In genomic region chr2:24009680-24010476, GRCh38 we compare ENCODE assay signal across 10 cellular contexts. TPM values are rescaled to one million over a fixed set of nuclear protein-coding genes. Genes with fewer than 3 reads are reported as not detected.
DNase-seq lines count a peak whose midpoint lies in the region; ATAC-seq and TF ChIP-seq lines count a peak whose summit lies in the region.
"Had no signal": no experiment of that assay in that cellular context is flagged by ENCODE, and none has a peak within 500 bp of the region (broad histone marks: within the 10 kb centered on the region; RNA-seq: fewer than 3 reads in every experiment).

Gene MFSD2B (plus strand): TSS chr2:24010085. CDS start chr2:24010097, 12 bp downstream.

- H3K9me3 Mint-ChIP-seq in chondrocyte (ENCODE audit: low read depth): no peaks in the 10 kb centered on the region

- peak within 1 kb of the TSS; percentile 44 for H3K4me3 Mint-ChIP-seq in chondrocyte (ENCODE audit: unreplicated experiment)

- H3K27ac ChIP-seq in subcutaneous abdominal adipose tissue (ENCODE audit: low read depth, low read length): no peak within 1 kb of the TSS
- H3K27ac ChIP-seq: 22Rv1 had no signal

- DNase-seq in DMS 273 (lab: John Stamatoyannopoulos, UW; ENCODE audit: unreplicated experiment) (peak; percentile 34), DMS 273 treated with DMSO at 0.1 percent for 48 hours (lab: John Stamatoyannopoulos, UW) (no peak), chondrocyte (ENCODE audit: low spot score) (no peak), left kidney (ENCODE audit: low read depth, low spot score) (peak; percentile 50), GF-D8 (lab: John Stamatoyannopoulos, UW) (no peak)
- no peak for DNase-seq in activated CD8-positive, alpha-beta memory T cell treated with anti-CD3 and anti-CD28 coated beads, Interleukin-2, amount 50 U/mL, for 48 hours
- DNase-seq: T-helper 1 cell had no signal

- H3K27me3 Mint-ChIP-seq in chondrocyte (ENCODE audit: low read depth): peaks cover 6% of the 10 kb centered on the region

- no peak for TF ChIP-seq CTCF in chondrocyte (IDR thresholded peaks at IDR 0.05)

- H3K27ac Mint-ChIP-seq in chondrocyte (ENCODE audit: unreplicated experiment): no peak within 1 kb of the TSS

- peak within 1 kb of the TSS; percentile 13 to 59 (median 42) for H3K4me3 ChIP-seq in subcutaneous abdominal adipose tissue (ENCODE audit: low read depth in 1 of 5, low read length in 5 of 5)

- no peaks in the 10 kb centered on the region for H3K9me3 ChIP-seq in subcutaneous abdominal adipose tissue (ENCODE audit: control insufficient read depth in 5 of 5, low read length in 5 of 5)

- no peak for ATAC-seq in HG02678 (IDR thresholded peaks at IDR 0.05; ENCODE audit: unreplicated experiment)

- H3K36me3 Mint-ChIP-seq in chondrocyte (ENCODE audit: low read depth): no peaks in the 10 kb centered on the region

- peak within 1 kb of the TSS in 2 of 5 donors; percentile 39 to 68 for H3K9ac ChIP-seq in subcutaneous abdominal adipose tissue (ENCODE audit: low read length in 5 of 5)

- H3K36me3 ChIP-seq in subcutaneous abdominal adipose tissue (ENCODE audit: control insufficient read depth in 5 of 5, insufficient read depth in 5 of 5, low read length in 5 of 5): no peaks in the 10 kb centered on the region

- H3K4me1 Mint-ChIP-seq in chondrocyte (ENCODE audit: low read depth): peaks cover 7% of the 10 kb centered on the region

- H3K27me3 ChIP-seq in subcutaneous abdominal adipose tissue (ENCODE audit: control insufficient read depth in 5 of 5, insufficient read depth in 4 of 5, low read length in 5 of 5): peaks cover 18 to 33% (median 24%) of the 10 kb centered on the region in 5 donors

- H3K4me1 ChIP-seq in subcutaneous abdominal adipose tissue (ENCODE audit: control insufficient read depth in 5 of 5, insufficient read depth in 5 of 5, low read length in 5 of 5): peaks cover 0 to 19% (median 15%) of the 10 kb centered on the region in 5 donors

RNA-seq across cellular contexts. Expression of gene MFSD2B, which starts in this region (rescaled TPM):
- 0.51 TPM in 1 of 3 replicates, not detected in the others for total RNA-seq in chondrocyte

Comparison
In these comparisons a context has a peak if more than half of its experiments do, and no peak if none do; other contexts are left out.
1. DNase-seq: peak in DMS 273 (single experiment) and left kidney (single experiment); none in DMS 273 treated with DMSO at 0.1 percent for 48 hours (single experiment), chondrocyte (single experiment), GF-D8 (single experiment) and activated CD8-positive, alpha-beta memory T cell treated with anti-CD3 and anti-CD28 coated beads, Interleukin-2, amount 50 U/mL, for 48 hours (single experiment).